24 cellular contexts compared by ENCODE assay signal in genomic region chr2:128621074-128621473, GRCh38.
"Had no signal": no experiment of that assay in that cellular context is flagged by ENCODE, and none has a peak within 500 bp of the region (broad histone marks: within the 10 kb centered on the region; RNA-seq: fewer than 3 reads in every experiment).

No MANE protein-coding gene starts in this region.

- H3K4me3 ChIP-seq: MG63 had no signal

- H3K36me3 ChIP-seq: MG63 had no signal

- ATAC-seq: Panc1, PC-3 had no signal

- H3K27ac ChIP-seq: HL-60, RWPE1 had no signal

- H3K9me3 ChIP-seq: MG63, SK-N-SH had no signal

- H3K4me2 ChIP-seq: SK-N-SH had no signal

- H3K27me3 ChIP-seq: MG63 had no signal

- DNase-seq: Karpas-422, KG1, MG63, NCI-H1092, NCI-H1105 treated with DMSO at 0.1 percent for 48 hours, NCI-H1417 treated with DMSO at 0.1 percent for 48 hours, NCI-H146, NCI-H1694 treated with DMSO at 0.1 percent for 48 hours, NCI-H1930, NCI-H2081, NCI-H2107, NCI-H2227 treated with DMSO at 0.1 percent for 48 hours, NCI-H446, NCI-H510A, NCI-H524 treated with DMSO at 0.1 percent for 48 hours, NCI-H69, NCI-H774, PC-3, SHP77, SK-N-SH, SW 1271 had no signal
